In the genomic region with DNA sequence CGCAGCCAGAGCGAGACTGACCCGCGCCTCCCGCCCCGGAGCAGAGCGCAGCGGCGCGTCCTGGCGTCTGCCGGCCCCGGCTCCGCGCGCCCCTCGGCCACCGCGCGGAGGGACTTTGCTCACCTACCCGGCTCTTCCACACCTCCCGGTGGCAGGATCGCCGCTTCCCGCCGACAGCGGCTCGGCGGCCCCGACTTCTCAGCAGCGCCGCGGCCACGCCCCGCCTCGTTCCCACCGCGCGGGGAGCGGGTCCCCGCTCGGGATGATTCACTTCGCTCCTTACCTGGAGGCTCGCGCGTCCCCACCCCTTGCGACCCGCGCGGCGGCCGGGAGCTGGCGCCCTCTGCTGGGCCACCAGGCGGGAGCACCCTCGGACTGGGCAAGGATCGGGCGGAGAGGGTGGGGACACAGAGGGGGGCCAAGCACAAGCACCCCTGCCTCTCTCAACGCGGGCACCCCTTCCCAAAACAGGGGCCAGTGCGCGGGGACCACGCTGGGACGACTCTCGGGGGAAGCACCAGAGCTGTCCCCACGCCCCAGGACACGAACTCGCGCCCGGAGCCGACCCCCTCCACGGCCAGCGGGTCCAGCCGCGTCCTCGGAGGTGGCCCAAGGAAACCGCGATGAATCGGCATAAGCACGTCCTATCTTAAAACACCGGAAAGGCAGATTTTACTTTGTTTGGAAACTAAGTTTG, we compare ENCODE assay signal across 1 cellular context.
TF ChIP-seq lines count a peak whose summit lies in the region.

No MANE protein-coding gene starts in this region.

TF ChIP-seq in GM23338, 12 proteins besides CTCF, POLR2A, EP300 and RAD21 (continued from another document):
- TF ChIP-seq, protein P1, sequence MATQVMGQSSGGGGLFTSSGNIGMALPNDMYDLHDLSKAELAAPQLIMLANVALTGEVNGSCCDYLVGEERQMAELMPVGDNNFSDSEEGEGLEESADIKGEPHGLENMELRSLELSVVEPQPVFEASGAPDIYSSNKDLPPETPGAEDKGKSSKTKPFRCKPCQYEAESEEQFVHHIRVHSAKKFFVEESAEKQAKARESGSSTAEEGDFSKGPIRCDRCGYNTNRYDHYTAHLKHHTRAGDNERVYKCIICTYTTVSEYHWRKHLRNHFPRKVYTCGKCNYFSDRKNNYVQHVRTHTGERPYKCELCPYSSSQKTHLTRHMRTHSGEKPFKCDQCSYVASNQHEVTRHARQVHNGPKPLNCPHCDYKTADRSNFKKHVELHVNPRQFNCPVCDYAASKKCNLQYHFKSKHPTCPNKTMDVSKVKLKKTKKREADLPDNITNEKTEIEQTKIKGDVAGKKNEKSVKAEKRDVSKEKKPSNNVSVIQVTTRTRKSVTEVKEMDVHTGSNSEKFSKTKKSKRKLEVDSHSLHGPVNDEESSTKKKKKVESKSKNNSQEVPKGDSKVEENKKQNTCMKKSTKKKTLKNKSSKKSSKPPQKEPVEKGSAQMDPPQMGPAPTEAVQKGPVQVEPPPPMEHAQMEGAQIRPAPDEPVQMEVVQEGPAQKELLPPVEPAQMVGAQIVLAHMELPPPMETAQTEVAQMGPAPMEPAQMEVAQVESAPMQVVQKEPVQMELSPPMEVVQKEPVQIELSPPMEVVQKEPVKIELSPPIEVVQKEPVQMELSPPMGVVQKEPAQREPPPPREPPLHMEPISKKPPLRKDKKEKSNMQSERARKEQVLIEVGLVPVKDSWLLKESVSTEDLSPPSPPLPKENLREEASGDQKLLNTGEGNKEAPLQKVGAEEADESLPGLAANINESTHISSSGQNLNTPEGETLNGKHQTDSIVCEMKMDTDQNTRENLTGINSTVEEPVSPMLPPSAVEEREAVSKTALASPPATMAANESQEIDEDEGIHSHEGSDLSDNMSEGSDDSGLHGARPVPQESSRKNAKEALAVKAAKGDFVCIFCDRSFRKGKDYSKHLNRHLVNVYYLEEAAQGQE (IDR thresholded peaks at IDR 0.05; ENCODE audit: unreplicated experiment) = no peak
- TF ChIP-seq, protein P2, sequence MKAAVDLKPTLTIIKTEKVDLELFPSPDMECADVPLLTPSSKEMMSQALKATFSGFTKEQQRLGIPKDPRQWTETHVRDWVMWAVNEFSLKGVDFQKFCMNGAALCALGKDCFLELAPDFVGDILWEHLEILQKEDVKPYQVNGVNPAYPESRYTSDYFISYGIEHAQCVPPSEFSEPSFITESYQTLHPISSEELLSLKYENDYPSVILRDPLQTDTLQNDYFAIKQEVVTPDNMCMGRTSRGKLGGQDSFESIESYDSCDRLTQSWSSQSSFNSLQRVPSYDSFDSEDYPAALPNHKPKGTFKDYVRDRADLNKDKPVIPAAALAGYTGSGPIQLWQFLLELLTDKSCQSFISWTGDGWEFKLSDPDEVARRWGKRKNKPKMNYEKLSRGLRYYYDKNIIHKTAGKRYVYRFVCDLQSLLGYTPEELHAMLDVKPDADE (IDR thresholded peaks at IDR 0.05) = no peak
- TF ChIP-seq NANOG (IDR thresholded peaks at IDR 0.05; ENCODE audit: borderline replicate concordance) (no peak), ZNF114 (CRISPR knock-in tag; IDR thresholded peaks at IDR 0.05) (no peak), EZH2phosphoT487 (IDR thresholded peaks at IDR 0.05; ENCODE audit: unreplicated experiment) (no peak), JUNB (IDR thresholded peaks at IDR 0.05; ENCODE audit: unreplicated experiment) (no peak)
